8 cellular contexts compared by ENCODE assay signal in the genomic region with DNA sequence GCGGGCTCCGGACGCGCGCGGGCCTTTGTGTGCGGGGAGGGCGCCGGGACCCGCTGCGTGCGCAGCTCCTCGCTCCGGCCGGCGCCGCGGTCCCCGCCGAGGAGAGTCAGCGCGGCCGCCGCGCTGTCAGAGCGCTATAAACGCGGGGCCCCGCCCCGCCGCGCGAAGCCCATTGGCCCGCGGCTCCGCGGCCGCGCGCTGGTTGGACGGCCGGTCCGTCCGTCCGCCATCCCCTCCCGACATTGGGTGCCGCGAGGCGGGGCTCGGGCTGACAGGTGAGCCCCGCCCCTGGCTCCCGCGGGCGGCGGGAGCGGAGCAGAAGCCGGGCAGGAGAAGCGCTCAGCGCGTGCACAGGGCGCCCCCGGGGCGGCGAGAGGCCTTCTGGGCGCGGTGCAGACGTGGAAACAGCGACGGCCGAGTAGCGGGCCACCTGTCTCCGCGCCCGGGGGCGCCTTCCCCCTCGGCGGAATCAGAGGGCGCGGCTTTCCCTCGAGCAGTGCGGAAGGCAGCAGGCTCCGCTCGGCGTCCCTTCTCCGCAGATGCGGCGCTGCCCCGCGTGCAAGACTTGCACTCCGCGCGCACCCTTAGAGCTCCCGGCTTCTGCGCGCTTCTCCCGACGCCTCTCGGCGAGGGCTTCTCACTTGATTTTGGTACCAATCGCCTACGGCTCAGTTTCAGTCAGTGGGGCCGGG. TPM values are rescaled to one million over a fixed set of nuclear protein-coding genes. Genes with fewer than 3 reads are reported as not detected.
A peak's percentile ranks its signal among the peaks of the same experiment; 100 is the strongest.
DNase-seq lines count a peak whose midpoint lies in the region; ATAC-seq and TF ChIP-seq lines count a peak whose summit lies in the region.

A gene with protein sequence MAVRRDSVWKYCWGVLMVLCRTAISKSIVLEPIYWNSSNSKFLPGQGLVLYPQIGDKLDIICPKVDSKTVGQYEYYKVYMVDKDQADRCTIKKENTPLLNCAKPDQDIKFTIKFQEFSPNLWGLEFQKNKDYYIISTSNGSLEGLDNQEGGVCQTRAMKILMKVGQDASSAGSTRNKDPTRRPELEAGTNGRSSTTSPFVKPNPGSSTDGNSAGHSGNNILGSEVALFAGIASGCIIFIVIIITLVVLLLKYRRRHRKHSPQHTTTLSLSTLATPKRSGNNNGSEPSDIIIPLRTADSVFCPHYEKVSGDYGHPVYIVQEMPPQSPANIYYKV (minus strand): TSS at position 111 of the 692 bp plus-strand sequence. CDS start 698 bp downstream, outside the sequence.

- H3K36me3 ChIP-seq in WERI-Rb-1 (peaks cover 4% of the 10 kb centered on the region), breast epithelium (no peaks in the 10 kb centered on the region)

- H3K27me3 ChIP-seq in WERI-Rb-1 (ENCODE audit: insufficient read depth, low read depth, severe bottlenecking) (peaks cover 17% of the 10 kb centered on the region), breast epithelium (no peaks in the 10 kb centered on the region)

- H3K4me1 ChIP-seq in breast epithelium = peaks cover 3 to 8% of the 10 kb centered on the region in 2 donors

- TF ChIP-seq CTCF in WERI-Rb-1 (IDR thresholded peaks at IDR 0.05; ENCODE audit: low read depth, low read length) = peak; percentile 23; the same call in 1 of the 2 replicates
- TF ChIP-seq CTCF in breast epithelium (IDR thresholded peaks at IDR 0.05) = no peak

- intact Hi-C loops in breast epithelium (cut with DNase I; ENCODE audit: low total_unique reads) = no loop called here

- H3K27ac ChIP-seq in WERI-Rb-1 = peak within 1 kb of the TSS; percentile 52
- peak within 1 kb of the TSS; percentile 79 to 81 for H3K27ac ChIP-seq in breast epithelium
- peak within 1 kb of the TSS in 20 of 21 experiments; percentile 27 to 90 (median 75) for H3K27ac ChIP-seq in skin epidermis

- TF ChIP-seq POLR2A in breast epithelium (IDR thresholded peaks at IDR 0.05) = no peak

- H3K9me3 ChIP-seq in WERI-Rb-1 (ENCODE audit: severe bottlenecking) (no peaks in the 10 kb centered on the region), breast epithelium (no peaks in the 10 kb centered on the region)

- ATAC-seq in GM18517 (IDR thresholded peaks at IDR 0.05; ENCODE audit: unreplicated experiment) (peak; percentile 95), HG03025 (IDR thresholded peaks at IDR 0.05; ENCODE audit: low FRiP score, unreplicated experiment) (peak; percentile 95)

- peak within 1 kb of the TSS; percentile 60 for H3K4me3 ChIP-seq in WERI-Rb-1 (ENCODE audit: low read depth, low read length)
- H3K4me3 ChIP-seq in breast epithelium = peak within 1 kb of the TSS; percentile 57 to 94 (median 79)
- peak within 1 kb of the TSS; percentile 54 to 82 (median 61) for H3K4me3 ChIP-seq in skin epidermis

- DNase-seq in A172 (ENCODE audit: low spot score) (peak; percentile 82), NCI-H2081 (lab: John Stamatoyannopoulos, UW) (peak; percentile 92 to 96), WERI-Rb-1 (peak; percentile 96), breast epithelium (ENCODE audit: low spot score in 2 of 2) (peak; percentile 83 to 84), iPS-NIHi11 (ENCODE audit: low spot score) (peak; percentile 96)

RNA-seq across cellular contexts. Expression of the gene that starts here (rescaled TPM):
- total RNA-seq in A172 (2014; rRNA removed; shearing (Covaris generic)) = 7.8 and 8.1 TPM in 2 replicates
- total RNA-seq in breast epithelium = 10 to 100 TPM in 2 of 3 donors, 1 to 10 TPM in 1; 9.4 to 15.7 (median 15.2) TPM

Comparison
In these comparisons a context has a peak if more than half of its experiments do, and no peak if none do; other contexts are left out.
1. Peak in every context shown above with its lines: DNase-seq, ATAC-seq, H3K4me3 ChIP-seq and H3K27ac ChIP-seq.